31 cellular contexts compared by ENCODE assay signal in genomic region chr2:159234868-159235267, GRCh38.
"Had no signal": no experiment of that assay in that cellular context is flagged by ENCODE, and none has a peak within 500 bp of the region (broad histone marks: within the 10 kb centered on the region; RNA-seq: fewer than 3 reads in every experiment).

No MANE protein-coding gene starts in this region.

- H3K4me1 Mint-ChIP-seq: neural progenitor cell; stimulated activated memory B cell treated with anti-CD40 and anti-IgM and Interleukin-4, amounts not matched to agents 10 μg/mL and 1 μg/mL and 100 μg/mL, for 72 hours had no signal

- H3K27me3 ChIP-seq: neural progenitor cell, ovary, spleen, suprapubic skin, testis, tibial artery, transverse colon, upper lobe of left lung, vagina had no signal

- H3K4me1 ChIP-seq: neural progenitor cell, parathyroid adenoma, psoas muscle, spleen, suprapubic skin, testis, vagina had no signal

- H3K36me3 ChIP-seq: neural progenitor cell, ovary had no signal

- ATAC-seq: natural killer cell; psoas muscle; right cardiac atrium; sciatic nerve; stimulated activated memory B cell treated with anti-CD40 and anti-IgM and Interleukin-4, amounts not matched to agents 10 μg/mL and 1 μg/mL and 100 μg/mL, for 72 hours; stimulated activated naive CD8-positive, alpha-beta T cell treated with anti-CD3 and anti-CD28 coated beads, Interleukin-15, amount 100 ng/mL, for 72 hours; stimulated activated naive CD8-positive, alpha-beta T cell treated with anti-CD3 and anti-CD28 coated beads, Interleukin-15, Interleukin-2, amounts not matched to agents 100 U/mL and 50 U/mL, for 24 hours had no signal

- FAIRE-seq: urothelium cell line had no signal

- H3K27ac ChIP-seq: neural progenitor cell, ovary, parathyroid adenoma, psoas muscle, skin epidermis, spleen, suprapubic skin, testis, tibial artery, transverse colon, upper lobe of left lung, vagina had no signal

- H3K9ac ChIP-seq: neural progenitor cell, parathyroid adenoma had no signal

- H2AFZ ChIP-seq: neural progenitor cell, parathyroid adenoma had no signal

- H3K27ac Mint-ChIP-seq: natural killer cell; neural progenitor cell; progenitor cell of endocrine pancreas; stimulated activated memory B cell treated with anti-CD40 and anti-IgM and Interleukin-4, amounts not matched to agents 10 μg/mL and 1 μg/mL and 100 μg/mL, for 72 hours had no signal

- H3K9me3 ChIP-seq: ovary, psoas muscle, spleen, suprapubic skin, testis, tibial artery, transverse colon, upper lobe of left lung, vagina had no signal

- DNase-seq: natural killer cell; occipital lobe; ovary; posterior cingulate gyrus; psoas muscle; right cardiac atrium; spleen; stimulated activated CD4-positive, alpha-beta T cell treated with anti-CD3 and anti-CD28 coated beads, Interleukin-12 subunit alpha, Interleukin-12 subunit beta, amount 100 ng/mL, for 4 hours; stimulated activated CD4-positive, alpha-beta T cell treated with anti-CD3 and anti-CD28 coated beads, Interleukin-1b, Interleukin-23, amount 100 ng/mL, for 48 hours; stimulated activated CD4-positive, alpha-beta T cell treated with anti-CD3 and anti-CD28 coated beads, Interleukin-4, amount 100 ng/mL, for 1 hour; stimulated activated CD4-positive, alpha-beta T cell treated with anti-CD3 and anti-CD28 coated beads, Interleukin-4, amount 100 ng/mL, for 4 hours; stimulated activated CD8-positive, alpha-beta memory T cell treated with anti-CD3 and anti-CD28 coated beads, Interleukin-4, amount 100 ng/mL, for 48 hours; stimulated activated naive CD4-positive, alpha-beta T cell; stimulated activated naive CD8-positive, alpha-beta T cell treated with anti-CD3 and anti-CD28 coated beads, Interleukin-15, amount 100 ng/mL, for 72 hours; stimulated activated naive CD8-positive, alpha-beta T cell treated with anti-CD3 and anti-CD28 coated beads, Interleukin-15, Interleukin-2, amounts not matched to agents 100 U/mL and 50 U/mL, for 24 hours; substantia nigra; testis; tibial artery; transverse colon; upper lobe of left lung had no signal

- H3K4me3 Mint-ChIP-seq: natural killer cell; nephron; neural progenitor cell; stimulated activated memory B cell treated with anti-CD40 and anti-IgM and Interleukin-4, amounts not matched to agents 10 μg/mL and 1 μg/mL and 100 μg/mL, for 72 hours; stimulated activated naive CD8-positive, alpha-beta T cell treated with anti-CD3 and anti-CD28 coated beads, Interleukin-15, amount 100 ng/mL, for 72 hours had no signal

- H3K79me2 ChIP-seq: parathyroid adenoma had no signal

- H3K9me3 Mint-ChIP-seq: natural killer cell; nephron; neural progenitor cell; stimulated activated memory B cell treated with anti-CD40 and anti-IgM and Interleukin-4, amounts not matched to agents 10 μg/mL and 1 μg/mL and 100 μg/mL, for 72 hours; stimulated activated naive CD8-positive, alpha-beta T cell treated with anti-CD3 and anti-CD28 coated beads, Interleukin-15, amount 100 ng/mL, for 72 hours had no signal

- H3K4me3 ChIP-seq: neural progenitor cell, ovary, psoas muscle, skin epidermis, smooth muscle cell, spleen, suprapubic skin, testis, tibial artery, transverse colon, upper lobe of left lung, vagina had no signal

- H3K27me3 Mint-ChIP-seq: progenitor cell of endocrine pancreas; stimulated activated memory B cell treated with anti-CD40 and anti-IgM and Interleukin-4, amounts not matched to agents 10 μg/mL and 1 μg/mL and 100 μg/mL, for 72 hours; stimulated activated naive CD8-positive, alpha-beta T cell treated with anti-CD3 and anti-CD28 coated beads, Interleukin-15, amount 100 ng/mL, for 72 hours had no signal

- H3K4me2 ChIP-seq: neural progenitor cell, smooth muscle cell had no signal
